18 cellular contexts compared by ENCODE assay signal in genomic region chr14:35632276-35633071, GRCh38.
DNase-seq lines count a peak whose midpoint lies in the region; ATAC-seq and TF ChIP-seq lines count a peak whose summit lies in the region.
"Had no signal": no experiment of that assay in that cellular context is flagged by ENCODE, and none has a peak within 500 bp of the region (broad histone marks: within the 10 kb centered on the region; RNA-seq: fewer than 3 reads in every experiment).

No MANE protein-coding gene starts in this region.

- POLR2A ChIA-PET in BJ (lab: Charles Lee): no interaction called here

- peaks cover 49% of the 10 kb centered on the region for H3K36me3 Mint-ChIP-seq in activated T-helper 17 cell treated with anti-CD3 and anti-CD28 coated beads, Interleukin-2, amount 50 U/mL, for 72 hours (ENCODE audit: low read depth)

- no peaks in the 10 kb centered on the region for H3K27me3 Mint-ChIP-seq in activated T-helper 17 cell treated with anti-CD3 and anti-CD28 coated beads, Interleukin-2, amount 50 U/mL, for 72 hours
- H3K27me3 Mint-ChIP-seq: activated naive CD8-positive, alpha-beta T cell treated with anti-CD3 and anti-CD28 coated beads, Interleukin-2, amount 50 U/mL, for 24 hours; naive thymus-derived CD4-positive, alpha-beta T cell had no signal

- no peak for TF ChIP-seq EP300 in gastroesophageal sphincter (IDR thresholded peaks at IDR 0.05)

- H3K9me3 Mint-ChIP-seq in activated T-helper 17 cell treated with anti-CD3 and anti-CD28 coated beads, Interleukin-2, amount 50 U/mL, for 72 hours: no peaks in the 10 kb centered on the region

- H3K4me3 ChIP-seq in BJ (ENCODE audit: low read depth, low read length): no peak overlapping the region
- no peak overlapping the region for H3K4me3 ChIP-seq in gastroesophageal sphincter
- no peak overlapping the region for H3K4me3 ChIP-seq in testis
- H3K4me3 ChIP-seq: BLaER1 treated with 17β-estradiol and CSF1 and Interleukin-3, amounts not matched to agents 10 nM and 100 nM had no signal

- no peak overlapping the region for H3K4me3 Mint-ChIP-seq in activated T-helper 17 cell treated with anti-CD3 and anti-CD28 coated beads, Interleukin-2, amount 50 U/mL, for 72 hours
- H3K4me3 Mint-ChIP-seq: activated naive CD8-positive, alpha-beta T cell treated with anti-CD3 and anti-CD28 coated beads, Interleukin-2, amount 50 U/mL, for 24 hours; naive thymus-derived CD4-positive, alpha-beta T cell had no signal

- H3K27ac ChIP-seq in gastroesophageal sphincter (no peak overlapping the region), testis (no peak overlapping the region)
- H3K27ac ChIP-seq: BLaER1 treated with 17β-estradiol and CSF1 and Interleukin-3, amounts not matched to agents 10 nM and 100 nM; KMS-11 had no signal

- no peak overlapping the region for H3K27ac Mint-ChIP-seq in activated T-helper 17 cell treated with anti-CD3 and anti-CD28 coated beads, Interleukin-2, amount 50 U/mL, for 72 hours
- H3K27ac Mint-ChIP-seq: activated naive CD8-positive, alpha-beta T cell treated with anti-CD3 and anti-CD28 coated beads, Interleukin-2, amount 50 U/mL, for 24 hours had no signal

- H3K9me3 ChIP-seq in gastroesophageal sphincter (no peaks in the 10 kb centered on the region), testis (no peaks in the 10 kb centered on the region)

- H3K36me3 ChIP-seq in BJ (ENCODE audit: control insufficient read depth, insufficient read depth, low read length): no peaks in the 10 kb centered on the region
- peaks cover 0 to 49% of the 10 kb centered on the region in 2 donors for H3K36me3 ChIP-seq in gastroesophageal sphincter
- no peaks in the 10 kb centered on the region for H3K36me3 ChIP-seq in testis (ENCODE audit: low read depth, missing control alignments)

- peaks cover 6% of the 10 kb centered on the region for H3K4me1 Mint-ChIP-seq in activated T-helper 17 cell treated with anti-CD3 and anti-CD28 coated beads, Interleukin-2, amount 50 U/mL, for 72 hours
- H3K4me1 Mint-ChIP-seq: activated naive CD8-positive, alpha-beta T cell treated with anti-CD3 and anti-CD28 coated beads, Interleukin-2, amount 50 U/mL, for 24 hours had no signal

- no peaks in the 10 kb centered on the region for H3K27me3 ChIP-seq in BJ (ENCODE audit: control insufficient read depth, insufficient read depth, low read length)
- no peaks in the 10 kb centered on the region for H3K27me3 ChIP-seq in gastroesophageal sphincter
- H3K27me3 ChIP-seq in testis: no peaks in the 10 kb centered on the region
- H3K27me3 ChIP-seq: BLaER1 treated with 17β-estradiol and CSF1 and Interleukin-3, amounts not matched to agents 10 nM and 100 nM had no signal

- H3K4me1 ChIP-seq in gastroesophageal sphincter: peaks cover 0 to 13% (median 4%) of the 10 kb centered on the region in 3 donors
- no peaks in the 10 kb centered on the region for H3K4me1 ChIP-seq in testis
- H3K4me1 ChIP-seq: BLaER1 treated with 17β-estradiol and CSF1 and Interleukin-3, amounts not matched to agents 10 nM and 100 nM had no signal

- TF ChIP-seq CTCF in BJ (IDR thresholded peaks at IDR 0.05; ENCODE audit: insufficient read depth, low read depth, low read length) (no peak), gastroesophageal sphincter (IDR thresholded peaks at IDR 0.05) (no peak), testis (IDR thresholded peaks at IDR 0.05) (no peak)

- peak; percentile 15 for DNase-seq in BJ (ENCODE audit: low read depth)
- DNase-seq in LHCN-M2 (ENCODE audit: low read depth): peak; percentile 80
- DNase-seq in NCI-H748 treated with DMSO at 0.1 percent for 48 hours (lab: John Stamatoyannopoulos, UW): peak; percentile 87
- DNase-seq in testis: no peak
- no peak for DNase-seq in DMS114 treated with DMSO at 0.1 percent for 48 hours (lab: John Stamatoyannopoulos, UW; ENCODE audit: unreplicated experiment)
- DNase-seq: activated CD8-positive, alpha-beta memory T cell treated with anti-CD3 and anti-CD28 coated beads, Interleukin-2, amount 50 U/mL, for 4 hours; activated naive CD8-positive, alpha-beta T cell treated with anti-CD3 and anti-CD28 coated beads, Interleukin-2, amount 50 U/mL, for 24 hours; GF-D8; naive thymus-derived CD4-positive, alpha-beta T cell; NCI-H526 treated with DMSO at 0.1 percent for 48 hours; retina; SHP77; stimulated activated naive CD4-positive, alpha-beta T cell treated with Interleukin-2 at 50 U/mL for 16 hours had no signal

- WGBS in gastroesophageal sphincter (ENCODE audit: low coverage in 1 of 2), 2 donors: 63 to 72% methylated on average over 4 of the region's 4 CpGs
- 82 to 84% methylated on average over 4 of the region's 4 CpGs for WGBS in testis, 2 donors

- intact Hi-C loops in testis (cut with DNase I; ENCODE audit: low total_unique reads): no loop called here

- TF ChIP-seq POLR2A in gastroesophageal sphincter (IDR thresholded peaks at IDR 0.05) (no peak), testis (IDR thresholded peaks at IDR 0.05) (no peak)

- CTCF ChIA-PET in BJ (lab: Yijun Ruan, JAX): no interaction called here

- ATAC-seq in gastroesophageal sphincter (peak; percentile 66), GM19324 (IDR thresholded peaks at IDR 0.05; ENCODE audit: low FRiP score, unreplicated experiment) (no peak)
- ATAC-seq in activated T-helper 17 cell treated with anti-CD3 and anti-CD28 coated beads, Interleukin-2, amount 50 U/mL, for 72 hours (replicated peaks): no peak
- ATAC-seq: activated naive CD8-positive, alpha-beta T cell treated with anti-CD3 and anti-CD28 coated beads, Interleukin-2, amount 50 U/mL, for 24 hours; naive thymus-derived CD4-positive, alpha-beta T cell had no signal

Comparison
In these comparisons a context has a peak if more than half of its experiments do, and no peak if none do; other contexts are left out.
1. DNase-seq: peak in BJ (single experiment), LHCN-M2 (single experiment) and NCI-H748 treated with DMSO at 0.1 percent for 48 hours (single experiment); none in testis (single experiment) and DMS114 treated with DMSO at 0.1 percent for 48 hours (single experiment).